Comparison of ENCODE assay signal across 8 cellular contexts in the genomic region with DNA sequence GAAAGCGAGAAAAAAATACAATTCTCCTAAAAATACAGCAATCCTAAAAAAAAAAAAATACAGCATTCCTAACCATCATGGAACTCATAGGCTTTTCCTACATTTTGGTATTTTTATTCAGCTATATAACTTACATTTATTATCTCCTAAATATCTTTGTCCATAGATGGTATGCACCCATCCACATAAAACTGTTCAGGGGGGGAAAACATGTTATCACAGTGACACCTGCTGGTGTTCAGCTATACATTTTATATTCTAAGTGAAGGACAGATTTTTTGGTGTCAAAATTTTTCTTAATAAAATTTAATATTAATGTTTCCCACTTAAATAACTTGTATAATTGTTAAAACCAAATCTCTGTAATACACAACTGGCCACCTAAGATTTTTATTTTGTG. TPM values are rescaled to one million over a fixed set of nuclear protein-coding genes. Genes with fewer than 3 reads are reported as not detected.
DNase-seq lines count a peak whose midpoint lies in the region; ATAC-seq and TF ChIP-seq lines count a peak whose summit lies in the region.

No MANE protein-coding gene starts in this region.

- H3K27me3 Mint-ChIP-seq in neural crest cell (ENCODE audit: low read depth): peaks cover 12% of the 10 kb centered on the region

- H3K27ac Mint-ChIP-seq in neural crest cell (ENCODE audit: unreplicated experiment): no peak overlapping the region

- H3K9me3 Mint-ChIP-seq in neural crest cell: no peaks in the 10 kb centered on the region

- no peak overlapping the region for H3K4me3 Mint-ChIP-seq in neural crest cell

- ATAC-seq in HG03378 (IDR thresholded peaks at IDR 0.05; ENCODE audit: unreplicated experiment): no peak

- H3K4me1 Mint-ChIP-seq in neural crest cell: peaks cover 5% of the 10 kb centered on the region

- peak; percentile 24 for DNase-seq in SIG-M5 treated with dmso at 0.1 percent for 504 hours (lab: John Stamatoyannopoulos, UW; ENCODE audit: unreplicated experiment)
- DNase-seq in SIG-M5 (lab: John Stamatoyannopoulos, UW): no peak
- peak; percentile 8 for DNase-seq in NCI-H2196 treated with DMSO at 0.1 percent for 48 hours (lab: John Stamatoyannopoulos, UW; ENCODE audit: unreplicated experiment)
- peak; percentile 83 for DNase-seq in dermis blood vessel endothelial cell
- DNase-seq in neural crest cell (ENCODE audit: low read depth, low spot score): no peak
- DNase-seq in C1 segment of cervical spinal cord (lab: John Stamatoyannopoulos, UW): no peak
- no peak for DNase-seq in activated effector memory CD4-positive, alpha-beta T cell treated with anti-CD3 and anti-CD28 coated beads, Interleukin-2, amount 50 U/mL, for 16 hours

- no peaks in the 10 kb centered on the region for H3K36me3 Mint-ChIP-seq in neural crest cell (ENCODE audit: low read depth)

- peak; percentile 73 for TF ChIP-seq CTCF in neural crest cell (conservative IDR thresholded peaks at IDR 0.05)

RNA-seq across cellular contexts. Expression of gene BLOC1S5, which starts 58.0 kb away (rescaled TPM):
- total RNA-seq in dermis blood vessel endothelial cell (23.1 and 23.7 TPM in 2 replicates), neural crest cell (21.9 and 23.2 TPM in 2 replicates)

Comparison
In these comparisons a context has a peak if more than half of its experiments do, and no peak if none do; other contexts are left out.
1. DNase-seq: peak in SIG-M5 treated with dmso at 0.1 percent for 504 hours (single experiment), NCI-H2196 treated with DMSO at 0.1 percent for 48 hours (single experiment) and dermis blood vessel endothelial cell (single experiment); none in SIG-M5 (single experiment), neural crest cell (single experiment), C1 segment of cervical spinal cord (0 of 14) and activated effector memory CD4-positive, alpha-beta T cell treated with anti-CD3 and anti-CD28 coated beads, Interleukin-2, amount 50 U/mL, for 16 hours (single experiment).